ENCODE assay signal across 13 cellular contexts in the genomic region with DNA sequence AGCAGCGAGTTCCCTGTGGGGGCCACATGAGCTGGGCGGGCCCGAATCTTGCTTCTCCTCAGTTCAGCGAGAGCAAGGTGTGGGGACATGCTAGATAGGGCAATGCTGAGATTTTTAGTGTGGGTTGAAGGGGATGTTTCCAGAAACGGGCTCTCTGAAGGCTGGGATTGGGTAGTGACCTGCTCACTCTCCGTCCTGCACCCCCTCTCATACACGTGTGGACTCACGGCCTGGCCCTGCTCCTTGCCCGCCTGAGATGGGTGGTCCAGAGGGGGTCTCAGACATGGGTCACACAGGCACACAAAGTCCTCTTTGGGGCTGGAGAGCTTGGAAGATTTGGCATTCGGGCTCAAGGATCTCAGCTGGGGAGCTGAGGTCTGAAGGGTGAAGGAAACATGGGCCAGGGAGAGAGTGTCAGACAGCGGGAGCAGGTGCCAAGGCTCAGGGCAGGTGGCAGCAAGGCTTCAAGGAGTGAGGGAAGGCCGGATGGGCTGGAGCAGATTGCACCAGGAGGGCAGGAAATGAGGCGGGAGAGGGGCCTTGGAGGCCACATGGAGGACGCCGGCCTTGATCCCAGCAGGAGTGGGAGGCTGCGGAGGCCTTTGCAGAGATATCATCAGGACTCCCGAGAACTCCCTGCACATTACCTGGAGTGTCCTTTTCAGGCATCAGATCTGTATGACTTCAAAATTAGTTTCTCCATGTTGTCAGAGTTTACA.
"Had no signal": no experiment of that assay in that cellular context is flagged by ENCODE, and none has a peak within 500 bp of the region (broad histone marks: within the 10 kb centered on the region; RNA-seq: fewer than 3 reads in every experiment).

No MANE protein-coding gene starts in this region.

- H3K27me3 ChIP-seq: dorsolateral prefrontal cortex, esophagus squamous epithelium, ovary, thyroid gland had no signal

- H3K4me3 Mint-ChIP-seq: activated CD8-positive, alpha-beta T cell treated with anti-CD3 and anti-CD28 coated beads, Interleukin-2, amount 10 ng/mL, durations not matched to agents 7 days and 5 days; activated naive CD4-positive, alpha-beta T cell treated with anti-CD3 and anti-CD28 coated beads, Interleukin-2, amount 10 ng/mL, durations not matched to agents 7 days and 5 days; central memory CD8-positive, alpha-beta T cell; memory B cell; nephron had no signal

- H3K36me3 Mint-ChIP-seq: activated naive CD4-positive, alpha-beta T cell treated with anti-CD3 and anti-CD28 coated beads, Interleukin-2, amount 10 ng/mL, durations not matched to agents 7 days and 5 days had no signal

- H3K4me3 ChIP-seq: dorsolateral prefrontal cortex, esophagus squamous epithelium, ovary, thyroid gland had no signal

- H3K9me3 ChIP-seq: esophagus squamous epithelium, ovary, thyroid gland had no signal

- ATAC-seq: activated CD8-positive, alpha-beta T cell treated with anti-CD3 and anti-CD28 coated beads, Interleukin-2, amount 10 ng/mL, durations not matched to agents 7 days and 5 days; SK-N-SH treated with all-trans-retinoic acid at 6 μM for 48 hours had no signal

- H3K9me3 Mint-ChIP-seq: activated naive CD4-positive, alpha-beta T cell treated with anti-CD3 and anti-CD28 coated beads, Interleukin-2, amount 10 ng/mL, durations not matched to agents 7 days and 5 days; activated T-helper 2 cell treated with anti-CD3 and anti-CD28 coated beads, Interferon-gamma antibody, Interleukin-2, Interleukin-4, amounts not matched to agents 10 μg/mL and 5 μg/mL and 100 μg/mL, durations not matched to agents 14 hours and 24 hours and 36 hours; central memory CD8-positive, alpha-beta T cell; memory B cell; nephron had no signal

- H3K27ac ChIP-seq: dorsolateral prefrontal cortex, esophagus squamous epithelium, thyroid gland had no signal

- H3K4me1 ChIP-seq: esophagus squamous epithelium, thyroid gland had no signal

- H3K4me1 Mint-ChIP-seq: activated naive CD4-positive, alpha-beta T cell treated with anti-CD3 and anti-CD28 coated beads, Interleukin-2, amount 10 ng/mL, durations not matched to agents 7 days and 5 days; central memory CD8-positive, alpha-beta T cell; memory B cell; nephron had no signal

- H3K36me3 ChIP-seq: ovary, thyroid gland had no signal

- DNase-seq: activated CD4-positive, alpha-beta T cell treated with anti-CD3 and anti-CD28 coated beads for 48 hours; activated CD8-positive, alpha-beta T cell treated with anti-CD3 and anti-CD28 coated beads, Interleukin-2, amount 10 ng/mL, durations not matched to agents 7 days and 5 days; activated naive CD4-positive, alpha-beta T cell treated with anti-CD3 and anti-CD28 coated beads, Interleukin-2, amount 10 ng/mL, durations not matched to agents 7 days and 5 days; esophagus squamous epithelium; glutamatergic neuron; thyroid gland had no signal

- H3K27me3 Mint-ChIP-seq: activated naive CD4-positive, alpha-beta T cell treated with anti-CD3 and anti-CD28 coated beads, Interleukin-2, amount 10 ng/mL, durations not matched to agents 7 days and 5 days; central memory CD8-positive, alpha-beta T cell; memory B cell had no signal

- H3K27ac Mint-ChIP-seq: activated CD8-positive, alpha-beta T cell treated with anti-CD3 and anti-CD28 coated beads, Interleukin-2, amount 10 ng/mL, durations not matched to agents 7 days and 5 days; activated T-helper 2 cell treated with anti-CD3 and anti-CD28 coated beads, Interferon-gamma antibody, Interleukin-2, Interleukin-4, amounts not matched to agents 10 μg/mL and 5 μg/mL and 100 μg/mL, durations not matched to agents 14 hours and 24 hours and 36 hours; memory B cell; nephron had no signal
